1 cellular context compared by ENCODE assay signal in genomic region chr21:16307256-16307655, GRCh38.
TF ChIP-seq lines count a peak whose summit lies in the region.

No MANE protein-coding gene starts in this region.

TF ChIP-seq in HepG2, 621 proteins besides CTCF, POLR2A, EP300 and RAD21 (continued from another document):
- TF ChIP-seq ZBED4 (CRISPR knock-in tag; IDR thresholded peaks at IDR 0.05; ENCODE audit: borderline replicate concordance) (no peak), MIER3 (CRISPR knock-in tag; IDR thresholded peaks at IDR 0.05; ENCODE audit: borderline replicate concordance) (no peak), HNRNPK (IDR thresholded peaks at IDR 0.05; ENCODE audit: low read depth, low read length, poor library complexity, severe bottlenecking) (no peak), MTF2 (CRISPR knock-in tag; IDR thresholded peaks at IDR 0.05; ENCODE audit: borderline replicate concordance) (no peak), AHDC1 (CRISPR knock-in tag; IDR thresholded peaks at IDR 0.05; ENCODE audit: borderline replicate concordance) (no peak)
